1 cellular context compared by ENCODE assay signal in the genomic region with DNA sequence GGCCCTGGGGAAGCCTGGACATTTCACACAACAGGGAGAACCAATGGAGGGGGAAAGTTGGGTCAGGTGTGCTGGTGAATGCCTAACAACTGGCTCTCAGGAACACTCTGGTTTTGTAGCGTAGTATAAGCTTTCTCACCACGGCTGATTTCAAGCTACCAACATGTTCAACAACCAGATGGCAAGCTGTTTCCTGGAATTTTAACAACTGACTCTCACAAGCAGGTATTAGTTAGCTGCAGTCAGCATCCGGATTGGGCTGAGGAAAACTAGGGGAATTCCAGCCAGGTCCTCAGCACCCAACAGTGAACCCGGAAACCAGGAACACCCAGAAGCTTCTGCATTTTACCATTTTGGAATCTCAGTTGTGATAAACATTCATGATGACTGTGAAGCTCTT.
TF ChIP-seq lines count a peak whose summit lies in the region.

No MANE protein-coding gene starts in this region.

TF ChIP-seq in GM12878, 131 proteins besides CTCF, POLR2A, EP300 and RAD21 (continued from another document):
- TF ChIP-seq STAT1 (conservative IDR thresholded peaks at IDR 0.05) (no peak), MEF2A (IDR thresholded peaks at IDR 0.05; ENCODE audit: insufficient read depth, low read depth, low read length) (no peak), EED (IDR thresholded peaks at IDR 0.05; ENCODE audit: low read depth) (no peak)
- TF ChIP-seq, protein P1, sequence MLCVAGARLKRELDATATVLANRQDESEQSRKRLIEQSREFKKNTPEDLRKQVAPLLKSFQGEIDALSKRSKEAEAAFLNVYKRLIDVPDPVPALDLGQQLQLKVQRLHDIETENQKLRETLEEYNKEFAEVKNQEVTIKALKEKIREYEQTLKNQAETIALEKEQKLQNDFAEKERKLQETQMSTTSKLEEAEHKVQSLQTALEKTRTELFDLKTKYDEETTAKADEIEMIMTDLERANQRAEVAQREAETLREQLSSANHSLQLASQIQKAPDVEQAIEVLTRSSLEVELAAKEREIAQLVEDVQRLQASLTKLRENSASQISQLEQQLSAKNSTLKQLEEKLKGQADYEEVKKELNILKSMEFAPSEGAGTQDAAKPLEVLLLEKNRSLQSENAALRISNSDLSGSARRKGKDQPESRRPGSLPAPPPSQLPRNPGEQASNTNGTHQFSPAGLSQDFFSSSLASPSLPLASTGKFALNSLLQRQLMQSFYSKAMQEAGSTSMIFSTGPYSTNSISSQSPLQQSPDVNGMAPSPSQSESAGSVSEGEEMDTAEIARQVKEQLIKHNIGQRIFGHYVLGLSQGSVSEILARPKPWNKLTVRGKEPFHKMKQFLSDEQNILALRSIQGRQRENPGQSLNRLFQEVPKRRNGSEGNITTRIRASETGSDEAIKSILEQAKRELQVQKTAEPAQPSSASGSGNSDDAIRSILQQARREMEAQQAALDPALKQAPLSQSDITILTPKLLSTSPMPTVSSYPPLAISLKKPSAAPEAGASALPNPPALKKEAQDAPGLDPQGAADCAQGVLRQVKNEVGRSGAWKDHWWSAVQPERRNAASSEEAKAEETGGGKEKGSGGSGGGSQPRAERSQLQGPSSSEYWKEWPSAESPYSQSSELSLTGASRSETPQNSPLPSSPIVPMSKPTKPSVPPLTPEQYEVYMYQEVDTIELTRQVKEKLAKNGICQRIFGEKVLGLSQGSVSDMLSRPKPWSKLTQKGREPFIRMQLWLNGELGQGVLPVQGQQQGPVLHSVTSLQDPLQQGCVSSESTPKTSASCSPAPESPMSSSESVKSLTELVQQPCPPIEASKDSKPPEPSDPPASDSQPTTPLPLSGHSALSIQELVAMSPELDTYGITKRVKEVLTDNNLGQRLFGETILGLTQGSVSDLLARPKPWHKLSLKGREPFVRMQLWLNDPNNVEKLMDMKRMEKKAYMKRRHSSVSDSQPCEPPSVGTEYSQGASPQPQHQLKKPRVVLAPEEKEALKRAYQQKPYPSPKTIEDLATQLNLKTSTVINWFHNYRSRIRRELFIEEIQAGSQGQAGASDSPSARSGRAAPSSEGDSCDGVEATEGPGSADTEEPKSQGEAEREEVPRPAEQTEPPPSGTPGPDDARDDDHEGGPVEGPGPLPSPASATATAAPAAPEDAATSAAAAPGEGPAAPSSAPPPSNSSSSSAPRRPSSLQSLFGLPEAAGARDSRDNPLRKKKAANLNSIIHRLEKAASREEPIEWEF (IDR thresholded peaks at IDR 0.05; ENCODE audit: insufficient replicate concordance, low read depth, low read length) = no peak
- TF ChIP-seq, protein P2, sequence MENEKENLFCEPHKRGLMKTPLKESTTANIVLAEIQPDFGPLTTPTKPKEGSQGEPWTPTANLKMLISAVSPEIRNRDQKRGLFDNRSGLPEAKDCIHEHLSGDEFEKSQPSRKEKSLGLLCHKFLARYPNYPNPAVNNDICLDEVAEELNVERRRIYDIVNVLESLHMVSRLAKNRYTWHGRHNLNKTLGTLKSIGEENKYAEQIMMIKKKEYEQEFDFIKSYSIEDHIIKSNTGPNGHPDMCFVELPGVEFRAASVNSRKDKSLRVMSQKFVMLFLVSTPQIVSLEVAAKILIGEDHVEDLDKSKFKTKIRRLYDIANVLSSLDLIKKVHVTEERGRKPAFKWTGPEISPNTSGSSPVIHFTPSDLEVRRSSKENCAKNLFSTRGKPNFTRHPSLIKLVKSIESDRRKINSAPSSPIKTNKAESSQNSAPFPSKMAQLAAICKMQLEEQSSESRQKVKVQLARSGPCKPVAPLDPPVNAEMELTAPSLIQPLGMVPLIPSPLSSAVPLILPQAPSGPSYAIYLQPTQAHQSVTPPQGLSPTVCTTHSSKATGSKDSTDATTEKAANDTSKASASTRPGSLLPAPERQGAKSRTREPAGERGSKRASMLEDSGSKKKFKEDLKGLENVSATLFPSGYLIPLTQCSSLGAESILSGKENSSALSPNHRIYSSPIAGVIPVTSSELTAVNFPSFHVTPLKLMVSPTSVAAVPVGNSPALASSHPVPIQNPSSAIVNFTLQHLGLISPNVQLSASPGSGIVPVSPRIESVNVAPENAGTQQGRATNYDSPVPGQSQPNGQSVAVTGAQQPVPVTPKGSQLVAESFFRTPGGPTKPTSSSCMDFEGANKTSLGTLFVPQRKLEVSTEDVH (IDR thresholded peaks at IDR 0.05; ENCODE audit: low read depth, partially characterized antibody) = no peak
